In the genomic region with DNA sequence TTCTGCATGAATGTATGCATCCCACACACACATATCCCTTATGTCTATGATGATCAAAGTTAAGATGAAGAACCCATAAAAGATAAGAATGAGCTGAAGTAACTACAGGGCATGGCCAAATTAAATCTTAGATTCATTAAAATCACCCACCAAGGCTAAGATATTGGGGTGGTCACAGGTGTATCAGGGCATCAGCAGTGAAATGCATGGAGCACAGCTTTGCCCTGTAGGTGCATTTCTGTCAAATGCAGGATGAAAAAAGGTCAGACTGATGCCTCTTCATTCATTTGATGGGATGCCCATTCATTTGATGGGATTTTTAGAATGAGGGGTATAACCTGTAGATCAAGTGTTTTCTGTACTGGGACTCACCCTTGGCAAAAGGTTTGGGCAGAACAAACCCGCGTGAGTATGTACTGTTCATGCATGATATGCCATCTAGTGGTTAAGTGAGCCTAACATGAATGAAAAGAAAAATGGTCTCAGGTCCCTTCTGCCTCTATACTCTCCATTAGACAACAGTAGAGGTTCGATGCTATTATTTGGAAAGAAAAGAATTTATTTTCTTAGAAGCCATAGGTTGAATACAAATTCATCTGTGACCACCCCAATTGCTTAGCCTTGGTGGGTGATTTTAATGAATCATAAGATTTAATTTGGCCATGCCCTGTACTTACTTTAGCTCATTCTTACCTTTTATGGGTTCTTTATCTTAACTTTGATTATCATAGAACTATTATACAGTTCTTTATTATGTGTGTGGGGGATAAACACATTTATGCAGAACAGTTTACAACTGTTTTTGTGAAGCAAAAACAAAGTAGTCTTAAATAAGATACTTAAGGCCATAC, we compare ENCODE assay signal across 8 cellular contexts. TPM values are rescaled to one million over a fixed set of nuclear protein-coding genes. Genes with fewer than 3 reads are reported as not detected.
DNase-seq lines count a peak whose midpoint lies in the region; ATAC-seq and TF ChIP-seq lines count a peak whose summit lies in the region.

No MANE protein-coding gene starts in this region.

- H3K27me3 Mint-ChIP-seq in Calu3 (ENCODE audit: unreplicated experiment), result no peaks in the 10 kb centered on the region
- no peaks in the 10 kb centered on the region for H3K27me3 Mint-ChIP-seq in activated T-helper 17 cell treated with anti-CD3 and anti-CD28 coated beads, Interleukin-2, amount 50 U/mL, for 72 hours

- CTCF ChIA-PET in Calu3 (lab: Charles Lee), result interaction anchor here (0.8 kb wide), 1 partner anchor 403 kb away, joined by 3 read pairs; no protein-coding TSS in a partner anchor

- H3K36me3 ChIP-seq in heart right ventricle (peaks cover 0 to 12% (median 0%) of the 10 kb centered on the region in 9 donors), gastrocnemius medialis (no peaks in the 10 kb centered on the region)

- no peaks in the 10 kb centered on the region for H3K9me3 Mint-ChIP-seq in Calu3 (ENCODE audit: low read depth, unreplicated experiment)
- H3K9me3 Mint-ChIP-seq in activated T-helper 17 cell treated with anti-CD3 and anti-CD28 coated beads, Interleukin-2, amount 50 U/mL, for 72 hours, result peaks cover 3% of the 10 kb centered on the region

- H3K27ac ChIP-seq in heart right ventricle (no peak overlapping the region), gastrocnemius medialis (no peak overlapping the region)

- intact Hi-C loops in Calu3 (cut with micrococcal nuclease; ENCODE audit: unreplicated experiment) (loop anchor here (1.0 kb wide), 1 partner anchor 413 kb away; no protein-coding TSS in a partner anchor), heart right ventricle (cut with DNase I) (loop anchor here in 9 of 10 donors (2.0 to 10.0 kb wide), 7 partner anchors 37 to 412 kb away; partner anchors contain the start of gene CERS6 (in 3 of the 9)), gastrocnemius medialis (cut with DNase I; ENCODE audit: low total_unique reads) (loop anchor here (1.0 kb wide), 1 partner anchor 413 kb away; no protein-coding TSS in a partner anchor)

- 22 to 23% methylated on average over 3 of the region's 3 CpGs for WGBS in heart right ventricle, 2 donors

- H3K27ac Mint-ChIP-seq in Calu3 (ENCODE audit: unreplicated experiment), result no peak overlapping the region
- H3K27ac Mint-ChIP-seq in activated T-helper 17 cell treated with anti-CD3 and anti-CD28 coated beads, Interleukin-2, amount 50 U/mL, for 72 hours, result no peak overlapping the region

- ATAC-seq in GM18861 (IDR thresholded peaks at IDR 0.05; ENCODE audit: unreplicated experiment), result peak; percentile 78
- peak; percentile 73 for ATAC-seq in HG03095 (IDR thresholded peaks at IDR 0.05; ENCODE audit: unreplicated experiment)
- peak; percentile 66 for ATAC-seq in activated T-helper 17 cell treated with anti-CD3 and anti-CD28 coated beads, Interleukin-2, amount 50 U/mL, for 72 hours (replicated peaks)
- peak; percentile 54 to 78 (median 72) for ATAC-seq in heart right ventricle
- peak; percentile 77 to 82 for ATAC-seq in gastrocnemius medialis

- DNase-seq in Calu3 (peak; percentile 37), NCI-H2196 treated with DMSO at 0.1 percent for 48 hours (lab: John Stamatoyannopoulos, UW; ENCODE audit: unreplicated experiment) (peak; percentile 14), heart right ventricle (peak in 1 of 2 donors; percentile 25), gastrocnemius medialis (no peak)
- no peak for DNase-seq in stimulated activated CD8-positive, alpha-beta memory T cell treated with anti-CD3 and anti-CD28 coated beads, Interleukin-4, amount 100 ng/mL, for 48 hours

- peak; percentile 49 for TF ChIP-seq CTCF in Calu3 (IDR thresholded peaks at IDR 0.05; ENCODE audit: unreplicated experiment)
- peak; percentile 39 to 77 (median 64) for TF ChIP-seq CTCF in heart right ventricle (IDR thresholded peaks at IDR 0.05)
- peak; percentile 21 to 62 (median 49) for TF ChIP-seq CTCF in gastrocnemius medialis (IDR thresholded peaks at IDR 0.05 in 4 of 5, conservative IDR thresholded peaks at IDR 0.05 in 1 of 5)

- TF ChIP-seq POLR2A in gastrocnemius medialis (IDR thresholded peaks at IDR 0.05), result no peak

- H3K4me3 Mint-ChIP-seq in Calu3 (ENCODE audit: low read depth, unreplicated experiment), result no peak overlapping the region
- no peak overlapping the region for H3K4me3 Mint-ChIP-seq in activated T-helper 17 cell treated with anti-CD3 and anti-CD28 coated beads, Interleukin-2, amount 50 U/mL, for 72 hours

- peaks cover 8% of the 10 kb centered on the region for H3K4me1 Mint-ChIP-seq in Calu3 (ENCODE audit: low read depth, unreplicated experiment)
- peaks cover 20% of the 10 kb centered on the region for H3K4me1 Mint-ChIP-seq in activated T-helper 17 cell treated with anti-CD3 and anti-CD28 coated beads, Interleukin-2, amount 50 U/mL, for 72 hours

- H3K4me1 ChIP-seq in heart right ventricle, result peaks cover 0 to 30% (median 17%) of the 10 kb centered on the region in 9 donors
- peaks cover 6 to 13% of the 10 kb centered on the region in 2 donors for H3K4me1 ChIP-seq in gastrocnemius medialis

- H3K36me3 Mint-ChIP-seq in Calu3 (ENCODE audit: insufficient read depth, unreplicated experiment), result no peaks in the 10 kb centered on the region
- no peaks in the 10 kb centered on the region for H3K36me3 Mint-ChIP-seq in activated T-helper 17 cell treated with anti-CD3 and anti-CD28 coated beads, Interleukin-2, amount 50 U/mL, for 72 hours (ENCODE audit: low read depth)

- BruUV-seq in Calu3 (replicated peaks; lab: Mats Ljungman, UMichigan), result no TSS peak

- H3K9me3 ChIP-seq in heart right ventricle (no peaks in the 10 kb centered on the region), gastrocnemius medialis (no peaks in the 10 kb centered on the region)

- in situ Hi-C loops in gastrocnemius medialis (cut with MboI; ENCODE audit: low sequenced_read_pairs in 4 of 4), result loop anchor here in 3 of 4 donors (5.0 to 10.0 kb wide), 2 partner anchors 412 to 414 kb away; no protein-coding TSS in a partner anchor

- H3K27me3 ChIP-seq in heart right ventricle, result no peaks in the 10 kb centered on the region
- no peaks in the 10 kb centered on the region for H3K27me3 ChIP-seq in gastrocnemius medialis

- no peak overlapping the region for H3K4me3 ChIP-seq in heart right ventricle
- H3K4me3 ChIP-seq in gastrocnemius medialis, result no peak overlapping the region

RNA-seq across cellular contexts. Expression of gene NOSTRIN, which starts 43.2 kb away (rescaled TPM):
- total RNA-seq in Calu3 (2022), result 12.5 and 18.4 TPM in 2 replicates
- under 1 TPM in 1 of 2 donors, not detected in 1; 0.29 TPM for total RNA-seq in activated T-helper 17 cell treated with anti-CD3 and anti-CD28 coated beads, Interleukin-2, amount 50 U/mL, for 72 hours
- total RNA-seq in heart right ventricle, result 10 to 100 TPM in 7 of 10 donors, 1 to 10 TPM in 3; 5.0 to 22.1 (median 12.2) TPM
- polyA plus RNA-seq in heart right ventricle, result 10 to 100 TPM; 11.6 to 44.6 TPM
- 10 to 100 TPM in 1 of 4 donors, 1 to 10 TPM in 3; 5.0 to 16.1 (median 6.4) TPM for total RNA-seq in gastrocnemius medialis

Comparison
In these comparisons a context has a peak if more than half of its experiments do, and no peak if none do; other contexts are left out.
1. DNase-seq: peak in Calu3 (single experiment) and NCI-H2196 treated with DMSO at 0.1 percent for 48 hours (single experiment); none in gastrocnemius medialis (0 of 2) and stimulated activated CD8-positive, alpha-beta memory T cell treated with anti-CD3 and anti-CD28 coated beads, Interleukin-4, amount 100 ng/mL, for 48 hours (single experiment).
2. RNA of gene NOSTRIN, which starts 43.2 kb away (total RNA-seq): 12.5 to 18.4 TPM in Calu3, 5.0 to 22.1 TPM in heart right ventricle and 5.0 to 16.1 TPM in gastrocnemius medialis; 0.29 TPM in activated T-helper 17 cell treated with anti-CD3 and anti-CD28 coated beads, Interleukin-2, amount 50 U/mL, for 72 hours; every median in the first group is over 4 times any median in the second.
3. Peak in every context shown above with its lines, with median percentiles within 50 percentile points of each other: CTCF ChIP-seq and ATAC-seq.